ENCODE assay signal across 10 cellular contexts in genomic region chr7:94375167-94375566, GRCh38. TPM values are rescaled to one million over a fixed set of nuclear protein-coding genes. Genes with fewer than 3 reads are reported as not detected.
DNase-seq lines count a peak whose midpoint lies in the region; TF ChIP-seq lines count a peak whose summit lies in the region.
"Had no signal": no experiment of that assay in that cellular context is flagged by ENCODE, and none has a peak within 500 bp of the region (broad histone marks: within the 10 kb centered on the region; RNA-seq: fewer than 3 reads in every experiment).

No MANE protein-coding gene starts in this region.

- no peaks in the 10 kb centered on the region for H3K36me3 ChIP-seq in adrenal gland (replicated peaks in 1 of 2)
- H3K36me3 ChIP-seq in right atrium auricular region = no peaks in the 10 kb centered on the region
- no peaks in the 10 kb centered on the region for H3K36me3 ChIP-seq in rectal smooth muscle tissue (ENCODE audit: control insufficient read depth, insufficient read depth, low read length)

- DNase-seq in ELR (ENCODE audit: low read depth) = peak; percentile 71
- peak in 4 of 7 donors; percentile 21 to 64 (median 42) for DNase-seq in adrenal gland
- peak; percentile 72 for DNase-seq in right atrium auricular region (ENCODE audit: low spot score)
- DNase-seq in NCI-H774 (lab: John Stamatoyannopoulos, UW) = no peak
- no peak for DNase-seq in stimulated activated CD4-positive, alpha-beta T cell treated with anti-CD3 and anti-CD28 coated beads, Interleukin-2, amount 100 ng/mL, for 24 hours
- no peak for DNase-seq in stimulated activated CD8-positive, alpha-beta memory T cell treated with anti-CD3 and anti-CD28 coated beads, Interleukin-4, amount 100 ng/mL, for 48 hours
- no peak for DNase-seq in erythroblast (lab: John Stamatoyannopoulos, UW)
- DNase-seq: effector memory CD8-positive, alpha-beta T cell; SW 1271 had no signal

- H3K27me3 ChIP-seq in adrenal gland (no peaks in the 10 kb centered on the region), right atrium auricular region (no peaks in the 10 kb centered on the region), rectal smooth muscle tissue (ENCODE audit: control insufficient read depth, insufficient read depth, low read length) (no peaks in the 10 kb centered on the region)

- H3K9me3 ChIP-seq in adrenal gland (replicated peaks in 1 of 3) (no peaks in the 10 kb centered on the region), right atrium auricular region (no peaks in the 10 kb centered on the region)

- WGBS in adrenal gland, 4 donors = 45 to 74% (median 68%) methylated on average over 2 of the region's 2 CpGs

- H3K4me3 ChIP-seq in adrenal gland = no peak overlapping the region
- peak overlapping the region in 1 of 2 donors; percentile 27 for H3K4me3 ChIP-seq in right atrium auricular region
- peak overlapping the region; percentile 22 for H3K4me3 ChIP-seq in rectal smooth muscle tissue (ENCODE audit: low read length)

- TF ChIP-seq POLR2A in adrenal gland (IDR thresholded peaks at IDR 0.05) (no peak), erythroblast (IDR thresholded peaks at IDR 0.05; ENCODE audit: low read length) (no peak)

- H3K4me1 ChIP-seq in adrenal gland (replicated peaks in 1 of 2) = no peaks in the 10 kb centered on the region
- H3K4me1 ChIP-seq in right atrium auricular region = peaks cover 0 to 29% of the 10 kb centered on the region in 2 donors
- peaks cover 24% of the 10 kb centered on the region for H3K4me1 ChIP-seq in rectal smooth muscle tissue (ENCODE audit: control insufficient read depth, insufficient read depth, low read length)

- TF ChIP-seq CTCF in adrenal gland (IDR thresholded peaks at IDR 0.05) = no peak
- no peak for TF ChIP-seq CTCF in right atrium auricular region (IDR thresholded peaks at IDR 0.05)

- H3K27ac ChIP-seq in adrenal gland (peak overlapping the region in 3 of 5 donors; percentile 15 to 71 (median 65)), right atrium auricular region (peak overlapping the region; percentile 74 to 87), rectal smooth muscle tissue (ENCODE audit: low read depth, low read length) (peak overlapping the region; percentile 98)

- intact Hi-C loops in adrenal gland (cut with DNase I) = loop anchor here (2.0 to 10.0 kb wide), 2 partner anchors 14 to 60 kb away; no protein-coding TSS in a partner anchor

- no peak overlapping the region for H3K9ac ChIP-seq in rectal smooth muscle tissue (ENCODE audit: low read length)

RNA-seq across cellular contexts. Expression of gene COL1A2, which starts 19.5 kb away (rescaled TPM):
- 100 to 1,000 TPM; 110 to 475 (median 189) TPM for total RNA-seq in adrenal gland
- polyA plus RNA-seq in adrenal gland = 100 to 1,000 TPM in 2 of 3 donors, 10 to 100 TPM in 1; 74.6 to 168 (median 109) TPM
- 100 to 1,000 TPM in 1 of 2 donors, 10 to 100 TPM in 1; 67.0 to 228 TPM for total RNA-seq in right atrium auricular region

Comparison
In these comparisons a context has a peak if more than half of its experiments do, and no peak if none do; other contexts are left out.
1. DNase-seq: peak in ELR (single experiment), adrenal gland (4 of 7) and right atrium auricular region (single experiment); none in NCI-H774 (single experiment), stimulated activated CD4-positive, alpha-beta T cell treated with anti-CD3 and anti-CD28 coated beads, Interleukin-2, amount 100 ng/mL, for 24 hours (0 of 2), stimulated activated CD8-positive, alpha-beta memory T cell treated with anti-CD3 and anti-CD28 coated beads, Interleukin-4, amount 100 ng/mL, for 48 hours (single experiment) and erythroblast (0 of 2).
2. Peak in every context shown above with its lines, with median percentiles within 50 percentile points of each other: H3K27ac ChIP-seq.